6 cellular contexts compared by ENCODE assay signal in the genomic region with DNA sequence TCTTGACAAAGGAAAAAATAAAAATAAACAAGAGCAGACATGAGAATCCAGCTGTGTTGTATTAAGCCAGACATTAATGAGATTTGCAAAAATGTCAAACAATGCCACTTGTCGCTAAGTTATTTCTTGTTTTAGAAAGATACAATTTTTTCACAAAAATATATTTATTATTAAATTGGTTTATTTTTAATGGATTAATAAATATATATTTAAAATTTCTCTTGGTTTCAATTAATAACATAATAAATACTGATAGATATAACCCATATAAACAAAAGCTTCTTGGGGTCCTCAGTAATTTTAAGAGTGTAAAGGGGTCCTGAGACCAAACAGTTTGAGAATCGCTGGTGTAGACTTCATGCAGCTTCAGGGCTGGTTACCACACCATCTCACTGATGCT.
"Had no signal": no experiment of that assay in that cellular context is flagged by ENCODE, and none has a peak within 500 bp of the region (broad histone marks: within the 10 kb centered on the region; RNA-seq: fewer than 3 reads in every experiment).

No MANE protein-coding gene starts in this region.

- ATAC-seq: HepG2, K562 had no signal

- DNase-seq: KBM-7, KG1 had no signal

- H3K27ac ChIP-seq: HL-60 had no signal

- H3K4me3 ChIP-seq: K562 had no signal

- H3K36me3 Mint-ChIP-seq: IgD-negative memory B cell had no signal

- H3K27ac Mint-ChIP-seq: IgD-negative memory B cell had no signal
